21 cellular contexts compared by ENCODE assay signal in genomic region chr1:52473039-52473438, GRCh38.
A peak's percentile ranks its signal among the peaks of the same experiment; 100 is the strongest.
DNase-seq lines count a peak whose midpoint lies in the region; ATAC-seq and TF ChIP-seq lines count a peak whose summit lies in the region.
"Had no signal": no experiment of that assay in that cellular context is flagged by ENCODE, and none has a peak within 500 bp of the region (broad histone marks: within the 10 kb centered on the region; RNA-seq: fewer than 3 reads in every experiment).

No MANE protein-coding gene starts in this region.

- H3K36me3 Mint-ChIP-seq in WTC11 (peaks cover 17% of the 10 kb centered on the region), HFFc6 (ENCODE audit: low read depth) (peaks cover 12% of the 10 kb centered on the region)

- H3K27me3 Mint-ChIP-seq in WTC11 (ENCODE audit: low read depth) (no peaks in the 10 kb centered on the region), HFFc6 (ENCODE audit: insufficient read depth) (no peaks in the 10 kb centered on the region)
- H3K27me3 Mint-ChIP-seq: CD4-positive, alpha-beta T cell; CD8-positive, alpha-beta memory T cell had no signal

- peak overlapping the region in 1 of 3 donors; percentile 42 for H3K27ac ChIP-seq in right lobe of liver
- H3K27ac ChIP-seq: A549; BLaER1 treated with 17β-estradiol and CSF1 and Interleukin-3, amounts not matched to agents 10 nM and 100 nM had no signal

- peaks cover 0 to 39% (median 3%) of the 10 kb centered on the region in 4 donors for H3K4me1 ChIP-seq in right lobe of liver
- H3K4me1 ChIP-seq: A549, BE2C, HAP-1 had no signal

- H3K36me3 ChIP-seq in right lobe of liver = peaks cover 0 to 3% (median 0%) of the 10 kb centered on the region in 4 donors
- H3K36me3 ChIP-seq: BE2C had no signal

- ATAC-seq in WTC11 (no peak), left lobe of liver (peak; percentile 67), right lobe of liver (peak; percentile 56 to 82 (median 70)), GM21390 (IDR thresholded peaks at IDR 0.05; ENCODE audit: unreplicated experiment) (no peak)
- ATAC-seq: A549 had no signal

- H3K9me3 Mint-ChIP-seq in WTC11 = no peaks in the 10 kb centered on the region
- H3K9me3 Mint-ChIP-seq in HFFc6 = no peaks in the 10 kb centered on the region
- H3K9me3 Mint-ChIP-seq: CD14-positive monocyte; CD4-positive, alpha-beta T cell; CD8-positive, alpha-beta memory T cell had no signal

- intact Hi-C loops in right lobe of liver (cut with DNase I) = no loop called here

- no peak for TF ChIP-seq POLR2A in right lobe of liver (IDR thresholded peaks at IDR 0.05)

- no peak overlapping the region for H3K4me3 Mint-ChIP-seq in WTC11
- no peak overlapping the region for H3K4me3 Mint-ChIP-seq in HFFc6
- H3K4me3 Mint-ChIP-seq: CD14-positive monocyte; CD4-positive, alpha-beta T cell; CD8-positive, alpha-beta memory T cell had no signal

- H3K27ac Mint-ChIP-seq in WTC11 = 0 out of 2 replicates have a peak overlapping the region, but pooled peaks have one; percentile 57
- no peak overlapping the region for H3K27ac Mint-ChIP-seq in HFFc6
- H3K27ac Mint-ChIP-seq: CD4-positive, alpha-beta T cell had no signal

- POLR2A ChIA-PET in WTC11 (lab: Charles Lee) = no interaction called here

- no peak for TF ChIP-seq CTCF in WTC11 (IDR thresholded peaks at IDR 0.05)
- TF ChIP-seq CTCF in right lobe of liver (IDR thresholded peaks at IDR 0.05) = no peak
- no peak for TF ChIP-seq CTCF in HFFc6 (IDR thresholded peaks at IDR 0.05)

- H3K9me3 ChIP-seq in right lobe of liver = no peaks in the 10 kb centered on the region
- H3K9me3 ChIP-seq: A549; BE2C; BLaER1 treated with 17β-estradiol and CSF1 and Interleukin-3, amounts not matched to agents 10 nM and 100 nM; HAP-1 had no signal

- peak overlapping the region in 1 of 3 donors; percentile 3 for H3K4me3 ChIP-seq in right lobe of liver
- H3K4me3 ChIP-seq: A549; BLaER1 treated with 17β-estradiol and CSF1 and Interleukin-3, amounts not matched to agents 10 nM and 100 nM; HAP-1 had no signal

- CTCF ChIA-PET in WTC11 (lab: Charles Lee) = no interaction called here

- H3K27me3 ChIP-seq in right lobe of liver = no peaks in the 10 kb centered on the region
- H3K27me3 ChIP-seq: BE2C; BLaER1 treated with 17β-estradiol and CSF1 and Interleukin-3, amounts not matched to agents 10 nM and 100 nM had no signal

- no peaks in the 10 kb centered on the region for H3K4me1 Mint-ChIP-seq in WTC11
- no peaks in the 10 kb centered on the region for H3K4me1 Mint-ChIP-seq in HFFc6 (ENCODE audit: low read depth)
- H3K4me1 Mint-ChIP-seq: CD14-positive monocyte had no signal

- DNase-seq in WTC11 (ENCODE audit: low spot score) (no peak), left lobe of liver (ENCODE audit: low spot score) (no peak), right lobe of liver (no peak), HUDEP-2 (lab: John Stamatoyannopoulos, UW; ENCODE audit: unreplicated experiment in 76 of 76) (no peak), HFFc6 (no peak)
- DNase-seq: 8988T; ACHN; AML-193; BE2C; Calu3; CD4-positive, alpha-beta T cell; CD8-positive, alpha-beta memory T cell; DMS53; DMS79 treated with DMSO at 0.1 percent for 48 hours; GF-D8; GOT3 had no signal

TF ChIP-seq in WTC11, 78 proteins besides CTCF, POLR2A, EP300 and RAD21:
- TF ChIP-seq GABPB1 (CRISPR knock-in tag; IDR thresholded peaks at IDR 0.05) = no peak
- no peak for TF ChIP-seq AR (CRISPR knock-in tag; IDR thresholded peaks at IDR 0.05)
- no peak for TF ChIP-seq ZNF317 (CRISPR knock-in tag; IDR thresholded peaks at IDR 0.05; ENCODE audit: borderline replicate concordance, low read depth)
- no peak for TF ChIP-seq MXD4 (CRISPR knock-in tag; IDR thresholded peaks at IDR 0.05; ENCODE audit: borderline replicate concordance)
- TF ChIP-seq FOXJ3 (CRISPR knock-in tag; IDR thresholded peaks at IDR 0.05; ENCODE audit: borderline replicate concordance) = no peak
- TF ChIP-seq MAX (CRISPR knock-in tag; IDR thresholded peaks at IDR 0.05) = no peak
- TF ChIP-seq NR3C1 (CRISPR knock-in tag; conservative IDR thresholded peaks at IDR 0.05; ENCODE audit: low read depth) = no peak
- no peak for TF ChIP-seq ZNF219 (CRISPR knock-in tag; IDR thresholded peaks at IDR 0.05; ENCODE audit: borderline replicate concordance)
- no peak for TF ChIP-seq PREB (CRISPR knock-in tag; IDR thresholded peaks at IDR 0.05; ENCODE audit: borderline replicate concordance)
- no peak for TF ChIP-seq JAZF1 (CRISPR knock-in tag; IDR thresholded peaks at IDR 0.05)
- TF ChIP-seq ATF3 (CRISPR knock-in tag; conservative IDR thresholded peaks at IDR 0.05) = no peak

Comparison
In these comparisons a context has a peak if more than half of its experiments do, and no peak if none do; other contexts are left out.
1. ATAC-seq: peak in left lobe of liver (single experiment) and right lobe of liver (4 of 4); none in WTC11 (single experiment) and GM21390 (single experiment).